25 cellular contexts compared by ENCODE assay signal in genomic region chr6:156628805-156629204, GRCh38.
"Had no signal": no experiment of that assay in that cellular context is flagged by ENCODE, and none has a peak within 500 bp of the region (broad histone marks: within the 10 kb centered on the region; RNA-seq: fewer than 3 reads in every experiment).

No MANE protein-coding gene starts in this region.

- H3K4me3 ChIP-seq: pancreas, prostate gland, right lobe of liver, sigmoid colon, stomach, thoracic aorta, thyroid gland, tibial nerve, upper lobe of left lung, vagina had no signal

- H3K27ac ChIP-seq: neutrophil, pancreas, prostate gland, right lobe of liver, sigmoid colon, stomach, thoracic aorta, thyroid gland, tibial nerve, upper lobe of left lung, vagina had no signal

- H3K9me3 ChIP-seq: neutrophil, pancreas, prostate gland, right lobe of liver, sigmoid colon, stomach, thoracic aorta, thyroid gland, tibial nerve, upper lobe of left lung, vagina had no signal

- FAIRE-seq: pancreas, urothelium cell line had no signal

- H3K27me3 ChIP-seq: neutrophil, pancreas, right lobe of liver, sigmoid colon, stomach, thyroid gland, tibial nerve, upper lobe of left lung, vagina had no signal

- H3K4me1 ChIP-seq: pancreas, prostate gland, right lobe of liver, sigmoid colon, stomach, tibial nerve, vagina had no signal

- ATAC-seq: naive thymus-derived CD8-positive, alpha-beta T cell; natural killer cell treated with Interleukin-12 subunit alpha and Interleukin-12 subunit beta and Interleukin-15 and Interleukin-18, amount 100 ng/mL, for 72 hours; pancreas; right cardiac atrium; right lobe of liver; stimulated activated effector memory CD8-positive, alpha-beta T cell treated with anti-CD3 and anti-CD28 coated beads, Interleukin-12 subunit alpha, Interleukin-12 subunit beta, amount 100 ng/mL, for 72 hours; stimulated activated naive B cell treated with anti-CD40 and anti-IgM and Interleukin-4, amounts not matched to agents 10 μg/mL and 1 μg/mL and 100 μg/mL, for 72 hours had no signal

- H3K36me3 ChIP-seq: neutrophil, pancreas, prostate gland, right lobe of liver, sigmoid colon, stomach, thoracic aorta, thyroid gland, tibial nerve, upper lobe of left lung, vagina had no signal

- DNase-seq: naive thymus-derived CD8-positive, alpha-beta T cell; nephron progenitor cell; nucleus accumbens; pancreas; right cardiac atrium; right lobe of liver; sigmoid colon; small intestine; stimulated activated CD4-positive, alpha-beta T cell treated with anti-CD3 and anti-CD28 coated beads, Interleukin-15, amount 100 ng/mL, for 24 hours; stimulated activated CD4-positive, alpha-beta T cell treated with anti-CD3 and anti-CD28 coated beads, Interleukin-2, amount 100 ng/mL, for 24 hours; stimulated activated CD4-positive, alpha-beta T cell treated with anti-CD3 and anti-CD28 coated beads, Interleukin-2, amount 100 ng/mL, for 48 hours; stimulated activated CD4-positive, alpha-beta T cell treated with anti-CD3 and anti-CD28 coated beads, Interleukin-4, amount 100 ng/mL, for 24 hours; stimulated activated naive B cell treated with anti-CD40 and anti-IgM and Interleukin-4, amounts not matched to agents 10 μg/mL and 1 μg/mL and 100 μg/mL, for 72 hours; stimulated activated naive CD4-positive, alpha-beta T cell treated with Interleukin-2 at 50 U/mL for 16 hours; stomach; thyroid gland; upper lobe of left lung had no signal
